In the genomic region with DNA sequence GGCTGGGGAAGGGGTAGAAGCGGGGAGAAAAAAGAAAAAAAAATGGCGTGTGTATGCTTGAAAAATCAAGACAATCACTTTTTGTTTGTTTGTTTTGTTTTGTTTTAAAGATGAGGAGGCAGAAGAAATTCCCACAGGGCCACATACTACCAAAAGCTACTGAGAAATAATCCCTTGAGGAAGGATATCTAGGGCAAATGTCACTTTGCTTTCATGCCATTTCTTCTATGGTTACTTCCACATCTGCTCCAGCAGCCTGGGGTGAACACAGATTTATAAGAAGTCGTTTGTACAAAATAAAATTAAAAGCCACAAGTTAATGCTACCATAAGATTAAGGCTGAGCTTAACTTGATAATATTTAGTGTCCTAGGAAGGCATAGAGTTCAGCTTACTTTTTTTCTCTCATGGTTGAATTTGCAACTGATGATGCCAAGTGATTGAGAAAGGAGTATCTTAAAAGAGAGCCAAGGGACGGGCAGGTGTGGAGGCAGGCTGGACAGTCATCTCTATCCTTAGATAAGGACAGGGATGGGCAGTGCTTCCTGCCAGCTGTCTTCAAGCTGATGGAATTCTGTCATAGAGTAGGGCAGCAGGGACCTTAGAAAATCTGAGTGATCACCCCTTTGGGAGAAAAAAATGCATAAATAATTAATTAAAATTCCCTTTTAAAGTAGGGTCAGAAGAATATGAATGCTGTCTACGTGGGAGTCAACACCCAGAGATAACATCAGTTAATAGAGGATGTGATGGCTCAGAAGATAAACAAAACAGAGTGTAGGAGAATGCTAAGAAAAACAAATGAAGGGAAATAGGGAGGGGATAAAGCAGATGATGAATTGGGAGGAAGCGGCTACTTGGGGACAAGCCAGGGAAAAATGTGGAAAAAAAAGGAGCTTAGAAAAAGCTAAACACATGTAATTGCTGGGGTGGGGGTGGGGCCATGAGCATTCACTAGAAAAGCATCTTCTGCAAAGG, we compare ENCODE assay signal across 1 cellular context.
TF ChIP-seq lines count a peak whose summit lies in the region.

No MANE protein-coding gene starts in this region.

TF ChIP-seq in GM23338, 12 proteins besides CTCF, POLR2A, EP300 and RAD21 (continued from another document):
- no peak for TF ChIP-seq REST (IDR thresholded peaks at IDR 0.05; ENCODE audit: unreplicated experiment)
- no peak for TF ChIP-seq NANOG (IDR thresholded peaks at IDR 0.05; ENCODE audit: borderline replicate concordance)
- TF ChIP-seq, protein P1, sequence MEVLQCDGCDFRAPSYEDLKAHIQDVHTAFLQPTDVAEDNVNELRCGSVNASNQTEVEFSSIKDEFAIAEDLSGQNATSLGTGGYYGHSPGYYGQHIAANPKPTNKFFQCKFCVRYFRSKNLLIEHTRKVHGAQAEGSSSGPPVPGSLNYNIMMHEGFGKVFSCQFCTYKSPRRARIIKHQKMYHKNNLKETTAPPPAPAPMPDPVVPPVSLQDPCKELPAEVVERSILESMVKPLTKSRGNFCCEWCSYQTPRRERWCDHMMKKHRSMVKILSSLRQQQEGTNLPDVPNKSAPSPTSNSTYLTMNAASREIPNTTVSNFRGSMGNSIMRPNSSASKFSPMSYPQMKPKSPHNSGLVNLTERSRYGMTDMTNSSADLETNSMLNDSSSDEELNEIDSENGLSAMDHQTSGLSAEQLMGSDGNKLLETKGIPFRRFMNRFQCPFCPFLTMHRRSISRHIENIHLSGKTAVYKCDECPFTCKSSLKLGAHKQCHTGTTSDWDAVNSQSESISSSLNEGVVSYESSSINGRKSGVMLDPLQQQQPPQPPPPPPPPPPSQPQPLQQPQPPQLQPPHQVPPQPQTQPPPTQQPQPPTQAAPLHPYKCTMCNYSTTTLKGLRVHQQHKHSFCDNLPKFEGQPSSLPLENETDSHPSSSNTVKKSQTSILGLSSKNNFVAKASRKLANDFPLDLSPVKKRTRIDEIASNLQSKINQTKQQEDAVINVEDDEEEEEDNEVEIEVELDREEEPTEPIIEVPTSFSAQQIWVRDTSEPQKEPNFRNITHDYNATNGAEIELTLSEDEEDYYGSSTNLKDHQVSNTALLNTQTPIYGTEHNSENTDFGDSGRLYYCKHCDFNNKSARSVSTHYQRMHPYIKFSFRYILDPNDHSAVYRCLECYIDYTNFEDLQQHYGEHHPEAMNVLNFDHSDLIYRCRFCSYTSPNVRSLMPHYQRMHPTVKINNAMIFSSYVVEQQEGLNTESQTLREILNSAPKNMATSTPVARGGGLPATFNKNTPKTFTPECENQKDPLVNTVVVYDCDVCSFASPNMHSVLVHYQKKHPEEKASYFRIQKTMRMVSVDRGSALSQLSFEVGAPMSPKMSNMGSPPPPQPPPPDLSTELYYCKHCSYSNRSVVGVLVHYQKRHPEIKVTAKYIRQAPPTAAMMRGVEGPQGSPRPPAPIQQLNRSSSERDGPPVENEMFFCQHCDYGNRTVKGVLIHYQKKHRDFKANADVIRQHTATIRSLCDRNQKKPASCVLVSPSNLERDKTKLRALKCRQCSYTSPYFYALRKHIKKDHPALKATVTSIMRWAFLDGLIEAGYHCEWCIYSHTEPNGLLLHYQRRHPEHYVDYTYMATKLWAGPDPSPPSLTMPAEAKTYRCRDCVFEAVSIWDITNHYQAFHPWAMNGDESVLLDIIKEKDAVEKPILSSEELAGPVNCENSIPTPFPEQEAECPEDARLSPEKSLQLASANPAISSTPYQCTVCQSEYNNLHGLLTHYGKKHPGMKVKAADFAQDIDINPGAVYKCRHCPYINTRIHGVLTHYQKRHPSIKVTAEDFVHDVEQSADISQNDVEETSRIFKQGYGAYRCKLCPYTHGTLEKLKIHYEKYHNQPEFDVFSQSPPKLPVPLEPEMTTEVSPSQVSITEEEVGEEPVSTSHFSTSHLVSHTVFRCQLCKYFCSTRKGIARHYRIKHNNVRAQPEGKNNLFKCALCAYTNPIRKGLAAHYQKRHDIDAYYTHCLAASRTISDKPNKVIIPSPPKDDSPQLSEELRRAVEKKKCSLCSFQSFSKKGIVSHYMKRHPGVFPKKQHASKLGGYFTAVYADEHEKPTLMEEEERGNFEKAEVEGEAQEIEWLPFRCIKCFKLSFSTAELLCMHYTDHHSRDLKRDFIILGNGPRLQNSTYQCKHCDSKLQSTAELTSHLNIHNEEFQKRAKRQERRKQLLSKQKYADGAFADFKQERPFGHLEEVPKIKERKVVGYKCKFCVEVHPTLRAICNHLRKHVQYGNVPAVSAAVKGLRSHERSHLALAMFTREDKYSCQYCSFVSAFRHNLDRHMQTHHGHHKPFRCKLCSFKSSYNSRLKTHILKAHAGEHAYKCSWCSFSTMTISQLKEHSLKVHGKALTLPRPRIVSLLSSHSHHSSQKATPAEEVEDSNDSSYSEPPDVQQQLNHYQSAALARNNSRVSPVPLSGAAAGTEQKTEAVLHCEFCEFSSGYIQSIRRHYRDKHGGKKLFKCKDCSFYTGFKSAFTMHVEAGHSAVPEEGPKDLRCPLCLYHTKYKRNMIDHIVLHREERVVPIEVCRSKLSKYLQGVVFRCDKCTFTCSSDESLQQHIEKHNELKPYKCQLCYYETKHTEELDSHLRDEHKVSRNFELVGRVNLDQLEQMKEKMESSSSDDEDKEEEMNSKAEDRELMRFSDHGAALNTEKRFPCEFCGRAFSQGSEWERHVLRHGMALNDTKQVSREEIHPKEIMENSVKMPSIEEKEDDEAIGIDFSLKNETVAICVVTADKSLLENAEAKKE (CRISPR knock-in tag; IDR thresholded peaks at IDR 0.05) = no peak
- no peak for TF ChIP-seq POLR2AphosphoS5 (IDR thresholded peaks at IDR 0.05; ENCODE audit: low read depth)
- TF ChIP-seq ZNF114 (CRISPR knock-in tag; IDR thresholded peaks at IDR 0.05) = no peak
- TF ChIP-seq, protein P2, sequence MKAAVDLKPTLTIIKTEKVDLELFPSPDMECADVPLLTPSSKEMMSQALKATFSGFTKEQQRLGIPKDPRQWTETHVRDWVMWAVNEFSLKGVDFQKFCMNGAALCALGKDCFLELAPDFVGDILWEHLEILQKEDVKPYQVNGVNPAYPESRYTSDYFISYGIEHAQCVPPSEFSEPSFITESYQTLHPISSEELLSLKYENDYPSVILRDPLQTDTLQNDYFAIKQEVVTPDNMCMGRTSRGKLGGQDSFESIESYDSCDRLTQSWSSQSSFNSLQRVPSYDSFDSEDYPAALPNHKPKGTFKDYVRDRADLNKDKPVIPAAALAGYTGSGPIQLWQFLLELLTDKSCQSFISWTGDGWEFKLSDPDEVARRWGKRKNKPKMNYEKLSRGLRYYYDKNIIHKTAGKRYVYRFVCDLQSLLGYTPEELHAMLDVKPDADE (IDR thresholded peaks at IDR 0.05) = no peak
- TF ChIP-seq EZH2 (IDR thresholded peaks at IDR 0.05; ENCODE audit: low read depth, unreplicated experiment) = no peak
- no peak for TF ChIP-seq EZH2phosphoT487 (IDR thresholded peaks at IDR 0.05; ENCODE audit: unreplicated experiment)
- TF ChIP-seq JUNB (IDR thresholded peaks at IDR 0.05; ENCODE audit: unreplicated experiment) = no peak
- TF ChIP-seq ZNF331 (CRISPR knock-in tag; IDR thresholded peaks at IDR 0.05; ENCODE audit: low read depth) = no peak
TF ChIP-seq in GM23338: peak in this region for 0.
